8 cellular contexts compared by ENCODE assay signal in the genomic region with DNA sequence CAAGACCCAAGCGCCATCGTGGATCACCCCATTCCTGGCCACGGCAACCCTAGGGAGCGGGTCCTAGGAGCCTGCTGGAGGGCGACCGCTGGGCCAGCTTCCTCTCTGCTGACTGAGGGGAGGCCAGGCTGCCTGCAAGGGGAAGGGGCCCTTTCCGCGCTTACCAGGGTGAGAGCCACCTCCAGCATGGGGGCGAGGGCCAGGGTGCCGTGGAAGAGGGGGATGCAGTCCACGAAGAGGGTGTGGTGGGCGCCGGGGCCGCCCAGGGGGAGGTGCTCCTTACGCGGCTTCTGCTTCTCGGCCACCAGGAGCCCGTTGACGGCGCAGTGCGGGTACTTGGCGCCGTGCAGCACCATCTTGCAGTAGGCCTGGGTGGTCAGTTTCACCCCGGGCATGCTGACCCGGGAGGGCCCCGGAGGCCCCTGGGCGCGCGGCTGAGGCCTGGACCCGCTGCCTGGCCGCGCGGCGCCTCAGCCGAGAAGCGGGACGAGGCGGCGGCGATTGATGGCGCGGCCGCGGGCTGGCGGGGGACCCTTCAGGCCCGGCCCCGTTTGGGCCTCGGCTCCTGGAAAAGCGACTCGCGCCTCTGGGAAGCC. TPM values are rescaled to one million over a fixed set of nuclear protein-coding genes. Genes with fewer than 3 reads are reported as not detected.
A peak's percentile ranks its signal among the peaks of the same experiment; 100 is the strongest.
DNase-seq lines count a peak whose midpoint lies in the region; ATAC-seq, FAIRE-seq and TF ChIP-seq lines count a peak whose summit lies in the region.

No MANE protein-coding gene starts in this region.

- peak overlapping the region; percentile 100 for H3K4me3 ChIP-seq in A549
- peak overlapping the region; percentile 88 to 96 for H3K4me3 ChIP-seq in SK-N-SH (ENCODE audit: low read depth in 2 of 2, low read length in 1 of 2)
- H3K4me3 ChIP-seq in HepG2 (replicated peaks in 1 of 3; ENCODE audit: insufficient read depth in 1 of 3, low read depth in 2 of 3, low read length in 3 of 3): peak overlapping the region; percentile 85 to 100 (median 89)

- TF ChIP-seq EP300 in A549 (IDR thresholded peaks at IDR 0.05) (no peak), SK-N-SH (IDR thresholded peaks at IDR 0.05; ENCODE audit: borderline replicate concordance in 1 of 2, low read depth in 1 of 2, low read length in 1 of 2) (no peak), HepG2 (IDR thresholded peaks at IDR 0.05; ENCODE audit: low read depth in 2 of 2, low read length in 2 of 2) (no peak), HepG2 (CRISPR knock-in tag; IDR thresholded peaks at IDR 0.05; ENCODE audit: borderline replicate concordance) (no peak)

- peak; percentile 33 to 65 for DNase-seq in A549 (ENCODE audit: low read depth in 1 of 2, low spot score in 1 of 2)
- peak; percentile 84 for DNase-seq in SK-N-SH
- peak; percentile 14 to 28 for DNase-seq in central memory CD8-positive, alpha-beta T cell (ENCODE audit: low spot score in 2 of 2)
- DNase-seq in HepG2 (ENCODE audit: low spot score): no peak
- DNase-seq in stimulated activated naive CD8-positive, alpha-beta T cell treated with anti-CD3 and anti-CD28 coated beads, Interleukin-15, Interleukin-2, amounts not matched to agents 100 U/mL and 50 U/mL, for 24 hours: peak; percentile 54
- DNase-seq in kidney glomerular epithelial cell (lab: John Stamatoyannopoulos, UW): no peak

- H3K36me3 Mint-ChIP-seq in central memory CD8-positive, alpha-beta T cell (ENCODE audit: insufficient read depth): peaks cover 33% of the 10 kb centered on the region

- peak overlapping the region; percentile 99 for H3K4me2 ChIP-seq in A549
- H3K4me2 ChIP-seq in SK-N-SH: peak overlapping the region; percentile 98
- peak overlapping the region; percentile 87 for H3K4me2 ChIP-seq in HepG2 (ENCODE audit: low read depth, low read length)

- H3K4me1 Mint-ChIP-seq in central memory CD8-positive, alpha-beta T cell: peaks cover 47% of the 10 kb centered on the region

- H3K27ac Mint-ChIP-seq in central memory CD8-positive, alpha-beta T cell (ENCODE audit: low read depth): peak overlapping the region; percentile 95

- in situ Hi-C loops in HepG2 (cut with HindIII; ENCODE audit: extremely low pct_ligation_motif_present, low pct_unique_long_range_greater_than_20kb): no loop called here

- H4K20me1 ChIP-seq in SK-N-SH (ENCODE audit: insufficient read depth) (peaks cover 62% of the 10 kb centered on the region), HepG2 (ENCODE audit: insufficient read depth, low read length) (peaks cover 24% of the 10 kb centered on the region)

- H3K27me3 Mint-ChIP-seq in central memory CD8-positive, alpha-beta T cell: no peaks in the 10 kb centered on the region

- no peak for TF ChIP-seq POLR2A in A549 (IDR thresholded peaks at IDR 0.05; ENCODE audit: low read length)
- no peak for TF ChIP-seq POLR2A in HepG2 (IDR thresholded peaks at IDR 0.05; ENCODE audit: insufficient read depth in 1 of 2, low read depth in 2 of 2, low read length in 2 of 2)

- no peak for TF ChIP-seq RAD21 in A549 (conservative IDR thresholded peaks at IDR 0.05 in 1 of 2, IDR thresholded peaks at IDR 0.05 in 1 of 2)
- no peak for TF ChIP-seq RAD21 in SK-N-SH (IDR thresholded peaks at IDR 0.05; ENCODE audit: low read length)
- no peak; the same call in none of the 2 replicates for TF ChIP-seq RAD21 in HepG2 (CRISPR knock-in tag; IDR thresholded peaks at IDR 0.05)

- H3K27me3 ChIP-seq in SK-N-SH (ENCODE audit: insufficient read depth) (no peaks in the 10 kb centered on the region), HepG2 (ENCODE audit: control insufficient read depth in 1 of 2, insufficient read depth in 2 of 2, low read length in 2 of 2) (no peaks in the 10 kb centered on the region; a peak in 1 of 5 replicates)

- peaks cover 47 to 50% of the 10 kb centered on the region in 2 experiments for H3K36me3 ChIP-seq in SK-N-SH (replicated peaks in 1 of 2; ENCODE audit: control insufficient read depth in 1 of 2, insufficient read depth in 2 of 2, low read length in 1 of 2)
- H3K36me3 ChIP-seq in HepG2 (replicated peaks in 1 of 2; ENCODE audit: control insufficient read depth in 1 of 2, insufficient read depth in 2 of 2, low read length in 2 of 2): peaks cover 31 to 60% of the 10 kb centered on the region in 2 experiments

- no peaks in the 10 kb centered on the region for H3K9me3 Mint-ChIP-seq in central memory CD8-positive, alpha-beta T cell

- peaks cover 96% of the 10 kb centered on the region for H3K79me2 ChIP-seq in SK-N-SH (ENCODE audit: insufficient read depth)
- peaks cover 84% of the 10 kb centered on the region for H3K79me2 ChIP-seq in HepG2 (ENCODE audit: insufficient read depth, low read length)

- 6% methylated on average over 7 of the region's 51 CpGs for WGBS in A549 (ENCODE audit: missing lambda C conversion rate)
- WGBS in SK-N-SH (ENCODE audit: low lambda C conversion rate): 0% methylated on average over 3 of the region's 51 CpGs
- WGBS in HepG2 (ENCODE audit: low lambda C conversion rate): under 1% methylated on average over 19 of the region's 51 CpGs

- peaks cover 3% of the 10 kb centered on the region for H3F3A ChIP-seq in SK-N-SH (replicated peaks; ENCODE audit: insufficient read depth)

- intact Hi-C loops in HepG2 (cut with micrococcal nuclease; ENCODE audit: unreplicated experiment): no loop called here

- no peak for TF ChIP-seq CTCF in A549 (IDR thresholded peaks at IDR 0.05)
- peak; percentile 15 for TF ChIP-seq CTCF in SK-N-SH (IDR thresholded peaks at IDR 0.05)
- no peak for TF ChIP-seq CTCF in HepG2 (CRISPR knock-in tag; IDR thresholded peaks at IDR 0.05)

- CTCF ChIA-PET in A549 (lab: Yijun Ruan, JAX): interaction anchor here (0.6 to 2.3 kb wide), 4 partner anchors 10 to 1557 kb away, joined by 3 to 6 read pairs (median 3); no protein-coding TSS in a partner anchor
- CTCF ChIA-PET in SK-N-SH (lab: Yijun Ruan, JAX): interaction anchor here (1.3 to 1.8 kb wide), 2 partner anchors 20 to 22 kb away, joined by 3 to 10 read pairs; no protein-coding TSS in a partner anchor
- CTCF ChIA-PET in HepG2 (lab: Yijun Ruan, JAX; ENCODE audit: low intra/inter-chr PET ratio, low total read pairs): no interaction called here

- H3K4me1 ChIP-seq in A549 (peaks cover 19% of the 10 kb centered on the region), SK-N-SH (ENCODE audit: control insufficient read depth in 1 of 2, insufficient read depth in 2 of 2, low read depth in 1 of 2, low read length in 1 of 2) (peaks cover 14 to 15% of the 10 kb centered on the region in 2 experiments; a peak in 2 of 4 replicates), HepG2 (ENCODE audit: insufficient read depth, low read length) (peaks cover 45% of the 10 kb centered on the region)

- peak overlapping the region; percentile 87 for H3K4me3 Mint-ChIP-seq in central memory CD8-positive, alpha-beta T cell

- no TSS peak for BruUV-seq in HepG2 (replicated peaks; lab: Mats Ljungman, UMichigan)

- H3K27ac ChIP-seq in A549: peak overlapping the region; percentile 98
- H3K27ac ChIP-seq in SK-N-SH (ENCODE audit: low read depth in 2 of 2, low read length in 1 of 2): peak overlapping the region; percentile 66 to 69; a peak in 3 of 4 replicates
- H3K27ac ChIP-seq in HepG2 (ENCODE audit: extremely low read length, insufficient read depth, low read length): peak overlapping the region; percentile 92

- H3K9ac ChIP-seq in SK-N-SH (peak overlapping the region; percentile 96), HepG2 (ENCODE audit: insufficient read depth, low read depth, low read length) (peak overlapping the region; percentile 97)

- FAIRE-seq in A549 (lab: Jason Lieb, UNC) (no peak), HepG2 (lab: Jason Lieb, UNC) (no peak)

- H3K9me3 ChIP-seq in A549 (no peaks in the 10 kb centered on the region), SK-N-SH (no peaks in the 10 kb centered on the region), HepG2 (ENCODE audit: low read length) (no peaks in the 10 kb centered on the region)

- ATAC-seq in A549 (peak; percentile 50 to 62), GM18502 (IDR thresholded peaks at IDR 0.05; ENCODE audit: poor library complexity, unreplicated experiment) (peak; percentile 29), HG03045 (IDR thresholded peaks at IDR 0.05; ENCODE audit: unreplicated experiment) (peak; percentile 23), HepG2 (peak; percentile 64)
- peak; percentile 15 for ATAC-seq in central memory CD8-positive, alpha-beta T cell (replicated peaks; ENCODE audit: extremely low read depth, poor library complexity, severe bottlenecking)
- ATAC-seq in stimulated activated naive CD8-positive, alpha-beta T cell treated with anti-CD3 and anti-CD28 coated beads, Interleukin-15, Interleukin-2, amounts not matched to agents 100 U/mL and 50 U/mL, for 24 hours: peak; percentile 26

- H2AFZ ChIP-seq in SK-N-SH (ENCODE audit: low read depth) (0 out of 2 replicates have a peak overlapping the region, but pooled peaks have one; percentile 46), HepG2 (ENCODE audit: low read length) (no peak overlapping the region)

- POLR2A ChIA-PET in A549 (lab: Yijun Ruan, JAX): no interaction called here
- POLR2A ChIA-PET in SK-N-SH (lab: Yijun Ruan, JAX): no interaction called here
- POLR2A ChIA-PET in HepG2 (lab: Yijun Ruan, JAX): interaction anchor here (0.6 to 0.9 kb wide), 3 partner anchors 10 to 49 kb away, joined by 3 to 5 read pairs (median 3); no protein-coding TSS in a partner anchor

- H3K9me2 ChIP-seq in SK-N-SH: no peaks in the 10 kb centered on the region

RNA-seq across cellular contexts. Expression of a gene that starts 0.3 kb away (rescaled TPM):
- polyA plus RNA-seq in A549 (2011; rRNA removed): 43.0 and 47.3 TPM in 2 replicates
- 83.5 and 95.6 TPM in 2 replicates for polyA plus RNA-seq in A549 (2012; cell fraction: cytosol; rRNA removed)
- polyA plus RNA-seq in A549 (2012; cell fraction: nucleus; rRNA removed): 74.5 and 79.6 TPM in 2 replicates
- polyA plus RNA-seq in A549 (2017; fragmentation: RNase III; extraction: RNeasy Plus Mini Kit Qiagen cat#74134 plus additional on column Dnase treatment): 53.0 to 59.0 TPM (median 53.2 TPM) in 3 replicates
- 58.0 and 75.9 TPM in 2 replicates for polyA minus RNA-seq in A549 (2011; rRNA and poly(A)+ RNA removed)
- polyA plus RNA-seq in SK-N-SH (2012; rRNA removed): 45.9 and 52.9 TPM in 2 replicates
- polyA plus RNA-seq in SK-N-SH (2012; cell fraction: cytosol; rRNA removed): 36.2 and 45.8 TPM in 2 replicates
- polyA plus RNA-seq in SK-N-SH (2012; cell fraction: nucleus; rRNA removed): 42.9 and 47.0 TPM in 2 replicates
- 47.6 and 55.0 TPM in 2 replicates for total RNA-seq in HepG2 (2016; rRNA removed; fragmentation: Illumina TruSeq; extraction: Trizol)
- total RNA-seq in HepG2 (2016; cell fraction: cytosol; rRNA removed; fragmentation: Illumina TruSeq; extraction: Trizol; ENCODE audit: low read depth): 56.6 and 69.3 TPM in 2 replicates
- 42.9 and 52.9 TPM in 2 replicates for total RNA-seq in HepG2 (2016; cell fraction: insoluble cytoplasmic fraction; rRNA removed; fragmentation: Illumina TruSeq; extraction: Trizol)
- total RNA-seq in HepG2 (2016; cell fraction: membrane; rRNA removed; fragmentation: Illumina TruSeq; extraction: Trizol): 53.7 and 67.6 TPM in 2 replicates
- total RNA-seq in HepG2 (2016; cell fraction: nucleus; rRNA removed; fragmentation: Illumina TruSeq; extraction: Trizol): 34.0 and 36.1 TPM in 2 replicates
- polyA plus RNA-seq in HepG2 (2011; rRNA removed): 71.6 and 76.0 TPM in 2 replicates
- 60.8 and 68.0 TPM in 2 replicates for polyA plus RNA-seq in HepG2 (2011; cell fraction: cytosol; rRNA removed)
- polyA plus RNA-seq in HepG2 (2011; cell fraction: nucleus; rRNA removed): 45.9 and 50.4 TPM in 2 replicates
- 29.9 and 30.5 TPM in 2 replicates for polyA plus RNA-seq in HepG2 (2012)
- polyA plus RNA-seq in HepG2 (2016; cell fraction: cytosol; fragmentation: Illumina TruSeq; extraction: Trizol; ENCODE audit: low read depth): 65.3 and 83.6 TPM in 2 replicates
- polyA plus RNA-seq in HepG2 (2016; cell fraction: insoluble cytoplasmic fraction; fragmentation: Illumina TruSeq; extraction: Trizol; ENCODE audit: low read depth): 58.1 and 66.0 TPM in 2 replicates
- 59.1 and 73.6 TPM in 2 replicates for polyA plus RNA-seq in HepG2 (2016; cell fraction: membrane; fragmentation: Illumina TruSeq; extraction: Trizol; ENCODE audit: low read depth)
- 69.1 and 78.6 TPM in 2 replicates for polyA plus RNA-seq in HepG2 (2016; cell fraction: nucleus; fragmentation: Illumina TruSeq; extraction: Trizol; ENCODE audit: insufficient read depth, low read depth)
- 61.8 and 82.3 TPM in 2 replicates for polyA minus RNA-seq in HepG2 (2011; rRNA and poly(A)+ RNA removed; ENCODE audit: low replicate concordance)
- 27.0 and 43.3 TPM in 2 replicates for polyA minus RNA-seq in HepG2 (2011; cell fraction: cytosol; rRNA and poly(A)+ RNA removed)
- 44.0 and 45.6 TPM in 2 replicates for polyA minus RNA-seq in HepG2 (2011; cell fraction: nucleus; rRNA and poly(A)+ RNA removed)

RNA-seq across cellular contexts. Expression of a gene that starts 0.5 kb away (rescaled TPM):
- polyA plus RNA-seq in A549 (2011; rRNA removed): 854 and 929 TPM in 2 replicates
- 1,454 and 1,868 TPM in 2 replicates for polyA plus RNA-seq in A549 (2012; cell fraction: cytosol; rRNA removed)
- polyA plus RNA-seq in A549 (2012; cell fraction: nucleus; rRNA removed): 788 and 816 TPM in 2 replicates
- polyA plus RNA-seq in A549 (2017; fragmentation: RNase III; extraction: RNeasy Plus Mini Kit Qiagen cat#74134 plus additional on column Dnase treatment): 767 to 790 TPM (median 783 TPM) in 3 replicates
- 305 and 406 TPM in 2 replicates for polyA minus RNA-seq in A549 (2011; rRNA and poly(A)+ RNA removed)
- 1,138 and 1,294 TPM in 2 replicates for polyA plus RNA-seq in SK-N-SH (2012; rRNA removed)
- polyA plus RNA-seq in SK-N-SH (2012; cell fraction: cytosol; rRNA removed): 1,164 and 1,171 TPM in 2 replicates
- 473 and 619 TPM in 2 replicates for polyA plus RNA-seq in SK-N-SH (2012; cell fraction: nucleus; rRNA removed)
- total RNA-seq in HepG2 (2016; rRNA removed; fragmentation: Illumina TruSeq; extraction: Trizol): 631 and 658 TPM in 2 replicates
- total RNA-seq in HepG2 (2016; cell fraction: cytosol; rRNA removed; fragmentation: Illumina TruSeq; extraction: Trizol; ENCODE audit: low read depth): 381 and 407 TPM in 2 replicates
- total RNA-seq in HepG2 (2016; cell fraction: insoluble cytoplasmic fraction; rRNA removed; fragmentation: Illumina TruSeq; extraction: Trizol): 648 and 655 TPM in 2 replicates
- total RNA-seq in HepG2 (2016; cell fraction: membrane; rRNA removed; fragmentation: Illumina TruSeq; extraction: Trizol): 496 and 528 TPM in 2 replicates
- total RNA-seq in HepG2 (2016; cell fraction: nucleus; rRNA removed; fragmentation: Illumina TruSeq; extraction: Trizol): 310 and 337 TPM in 2 replicates
- 838 and 902 TPM in 2 replicates for polyA plus RNA-seq in HepG2 (2011; rRNA removed)
- 1,053 and 1,212 TPM in 2 replicates for polyA plus RNA-seq in HepG2 (2011; cell fraction: cytosol; rRNA removed)
- polyA plus RNA-seq in HepG2 (2011; cell fraction: nucleus; rRNA removed): 388 and 389 TPM in 2 replicates
- 443 and 505 TPM in 2 replicates for polyA plus RNA-seq in HepG2 (2012)
- 414 and 464 TPM in 2 replicates for polyA plus RNA-seq in HepG2 (2016; cell fraction: cytosol; fragmentation: Illumina TruSeq; extraction: Trizol; ENCODE audit: low read depth)
- 675 and 705 TPM in 2 replicates for polyA plus RNA-seq in HepG2 (2016; cell fraction: insoluble cytoplasmic fraction; fragmentation: Illumina TruSeq; extraction: Trizol; ENCODE audit: low read depth)
- 456 and 498 TPM in 2 replicates for polyA plus RNA-seq in HepG2 (2016; cell fraction: membrane; fragmentation: Illumina TruSeq; extraction: Trizol; ENCODE audit: low read depth)
- polyA plus RNA-seq in HepG2 (2016; cell fraction: nucleus; fragmentation: Illumina TruSeq; extraction: Trizol; ENCODE audit: insufficient read depth, low read depth): 604 and 614 TPM in 2 replicates
- polyA minus RNA-seq in HepG2 (2011; rRNA and poly(A)+ RNA removed; ENCODE audit: low replicate concordance): 364 and 524 TPM in 2 replicates
- 143 and 144 TPM in 2 replicates for polyA minus RNA-seq in HepG2 (2011; cell fraction: cytosol; rRNA and poly(A)+ RNA removed)
- 99.5 and 129 TPM in 2 replicates for polyA minus RNA-seq in HepG2 (2011; cell fraction: nucleus; rRNA and poly(A)+ RNA removed)

RNA-seq across cellular contexts. Expression of a gene that starts 48.1 kb away (rescaled TPM):
- polyA plus RNA-seq in A549 (2011; rRNA removed) (3.3 and 3.8 TPM in 2 replicates), A549 (2017; fragmentation: RNase III; extraction: RNeasy Plus Mini Kit Qiagen cat#74134 plus additional on column Dnase treatment) (8.0 to 9.3 TPM (median 9.1 TPM) in 3 replicates), SK-N-SH (2012; rRNA removed) (15.9 and 27.2 TPM in 2 replicates), HepG2 (2011; rRNA removed) (0.26 and 0.29 TPM in 2 replicates)
- polyA plus RNA-seq in A549 (2012; cell fraction: cytosol; rRNA removed): 19.7 and 21.8 TPM in 2 replicates
- polyA plus RNA-seq in A549 (2012; cell fraction: nucleus; rRNA removed): 19.8 and 21.2 TPM in 2 replicates
- polyA minus RNA-seq in A549 (2011; rRNA and poly(A)+ RNA removed): 1.1 and 2.3 TPM in 2 replicates
- polyA plus RNA-seq in SK-N-SH (2012; cell fraction: cytosol; rRNA removed): 13.7 and 16.7 TPM in 2 replicates
- polyA plus RNA-seq in SK-N-SH (2012; cell fraction: nucleus; rRNA removed): 20.6 and 35.2 TPM in 2 replicates
- 0.13 TPM in 1 of 2 replicates, not detected in the other for total RNA-seq in HepG2 (2016; rRNA removed; fragmentation: Illumina TruSeq; extraction: Trizol)
- total RNA-seq in HepG2 (2016; cell fraction: cytosol; rRNA removed; fragmentation: Illumina TruSeq; extraction: Trizol; ENCODE audit: low read depth): 0.35 TPM in 1 of 2 replicates, not detected in the other
- not detected in 2 replicates for total RNA-seq in HepG2 (2016; cell fraction: insoluble cytoplasmic fraction; rRNA removed; fragmentation: Illumina TruSeq; extraction: Trizol)
- not detected in 2 replicates for total RNA-seq in HepG2 (2016; cell fraction: membrane; rRNA removed; fragmentation: Illumina TruSeq; extraction: Trizol)
- not detected in 2 replicates for total RNA-seq in HepG2 (2016; cell fraction: nucleus; rRNA removed; fragmentation: Illumina TruSeq; extraction: Trizol)
- polyA plus RNA-seq in HepG2 (2011; cell fraction: cytosol; rRNA removed): 0.13 and 0.28 TPM in 2 replicates
- 0.16 and 0.37 TPM in 2 replicates for polyA plus RNA-seq in HepG2 (2011; cell fraction: nucleus; rRNA removed)
- polyA plus RNA-seq in HepG2 (2012): not detected in 2 replicates
- 0.35 and 0.65 TPM in 2 replicates for polyA plus RNA-seq in HepG2 (2016; cell fraction: cytosol; fragmentation: Illumina TruSeq; extraction: Trizol; ENCODE audit: low read depth)
- polyA plus RNA-seq in HepG2 (2016; cell fraction: insoluble cytoplasmic fraction; fragmentation: Illumina TruSeq; extraction: Trizol; ENCODE audit: low read depth): not detected in 2 replicates
- 0.33 TPM in 1 of 2 replicates, not detected in the other for polyA plus RNA-seq in HepG2 (2016; cell fraction: membrane; fragmentation: Illumina TruSeq; extraction: Trizol; ENCODE audit: low read depth)
- not detected in 2 replicates for polyA plus RNA-seq in HepG2 (2016; cell fraction: nucleus; fragmentation: Illumina TruSeq; extraction: Trizol; ENCODE audit: insufficient read depth, low read depth)
- 0.44 and 7.8 TPM in 2 replicates for polyA minus RNA-seq in HepG2 (2011; rRNA and poly(A)+ RNA removed; ENCODE audit: low replicate concordance)
- polyA minus RNA-seq in HepG2 (2011; cell fraction: cytosol; rRNA and poly(A)+ RNA removed): not detected in 2 replicates
- polyA minus RNA-seq in HepG2 (2011; cell fraction: nucleus; rRNA and poly(A)+ RNA removed): not detected in 2 replicates

Comparison
In these comparisons a context has a peak if more than half of its experiments do, and no peak if none do; other contexts are left out.
1. DNase-seq: peak in A549 (2 of 2), SK-N-SH (single experiment), central memory CD8-positive, alpha-beta T cell (2 of 2) and stimulated activated naive CD8-positive, alpha-beta T cell treated with anti-CD3 and anti-CD28 coated beads, Interleukin-15, Interleukin-2, amounts not matched to agents 100 U/mL and 50 U/mL, for 24 hours (single experiment); none in HepG2 (single experiment) and kidney glomerular epithelial cell (single experiment).
2. Peak in every context shown above with its lines, with median percentiles within 50 percentile points of each other: ATAC-seq, H3K27ac ChIP-seq, H3K4me2 ChIP-seq and H3K4me3 ChIP-seq.